ENCODE assay signal across 1 cellular context in genomic region chr16:67157892-67158635, GRCh38.
TF ChIP-seq lines count a peak whose summit lies in the region.

No MANE protein-coding gene starts in this region.

TF ChIP-seq in H1, 55 proteins besides CTCF, POLR2A, EP300 and RAD21:
- TF ChIP-seq EZH2 (IDR thresholded peaks at IDR 0.05; ENCODE audit: low read depth, low read length, severe bottlenecking) (peak; percentile 6), SUZ12 (IDR thresholded peaks at IDR 0.05; ENCODE audit: low read length) (peak; percentile 10; the same call in 1 of the 2 replicates), BCL11A (IDR thresholded peaks at IDR 0.05; ENCODE audit: low read depth in 2 of 2, low read length in 2 of 2) (no peak)
